ENCODE assay signal across 9 cellular contexts in genomic region chr5:32170303-32171170, GRCh38. TPM values are rescaled to one million over a fixed set of nuclear protein-coding genes. Genes with fewer than 3 reads are reported as not detected.
A peak's percentile ranks its signal among the peaks of the same experiment; 100 is the strongest.
DNase-seq lines count a peak whose midpoint lies in the region; ATAC-seq and TF ChIP-seq lines count a peak whose summit lies in the region.
"Had no signal": no experiment of that assay in that cellular context is flagged by ENCODE, and none has a peak within 500 bp of the region (broad histone marks: within the 10 kb centered on the region; RNA-seq: fewer than 3 reads in every experiment).

No MANE protein-coding gene starts in this region.

- peak overlapping the region; percentile 9 for H3K4me3 ChIP-seq in A673 (ENCODE audit: low read depth, low read length, poor library complexity, severe bottlenecking)

- H3K27me3 ChIP-seq in A673 (replicated peaks; ENCODE audit: insufficient read depth, low read depth, low read length, poor library complexity), result no peaks in the 10 kb centered on the region

- intact Hi-C loops in A673 (cut with micrococcal nuclease; ENCODE audit: unreplicated experiment), result loop anchor here (5.0 kb wide), 1 partner anchor 48 kb away; no protein-coding TSS in a partner anchor

- no peaks in the 10 kb centered on the region for H3K27me3 Mint-ChIP-seq in activated CD8-positive, alpha-beta T cell treated with anti-CD3 and anti-CD28 coated beads, Interleukin-2, amount 10 ng/mL, durations not matched to agents 7 days and 5 days (ENCODE audit: low read depth)
- H3K27me3 Mint-ChIP-seq in immature natural killer cell (ENCODE audit: low read depth in 3 of 3), result peaks cover 3 to 17% (median 15%) of the 10 kb centered on the region in 3 donors

- DNase-seq in A673 (ENCODE audit: low spot score) (peak; percentile 42), GM03348 (ENCODE audit: low spot score) (peak; percentile 59), immature natural killer cell (no peak), NOMO-1 (lab: John Stamatoyannopoulos, UW; ENCODE audit: unreplicated experiment in 2 of 2) (no peak), RKO (ENCODE audit: low spot score) (no peak), NCI-H345 (lab: John Stamatoyannopoulos, UW) (no peak)
- no peak for DNase-seq in activated CD8-positive, alpha-beta T cell treated with anti-CD3 and anti-CD28 coated beads, Interleukin-2, amount 10 ng/mL, durations not matched to agents 7 days and 5 days
- DNase-seq: left colon had no signal

- H3K9me3 Mint-ChIP-seq in activated CD8-positive, alpha-beta T cell treated with anti-CD3 and anti-CD28 coated beads, Interleukin-2, amount 10 ng/mL, durations not matched to agents 7 days and 5 days (ENCODE audit: insufficient read depth), result no peaks in the 10 kb centered on the region
- no peaks in the 10 kb centered on the region for H3K9me3 Mint-ChIP-seq in immature natural killer cell

- H3K36me3 ChIP-seq in A673 (ENCODE audit: insufficient read depth, low read length, poor library complexity, severe bottlenecking), result peaks cover 56% of the 10 kb centered on the region

- POLR2A ChIA-PET in A673 (lab: Charles Lee; ENCODE audit: low non-redundant PET), result interaction anchor here (0.6 kb wide), 1 partner anchor 519 kb away, joined by 3 read pairs; no protein-coding TSS in a partner anchor
- POLR2A ChIA-PET in activated CD8-positive, alpha-beta T cell treated with anti-CD3 and anti-CD28 coated beads, Interleukin-2, amount 10 ng/mL, durations not matched to agents 7 days and 5 days (lab: Charles Lee), result interaction anchor here (0.6 kb wide), 1 partner anchor 41 kb away, joined by 6 read pairs; no protein-coding TSS in a partner anchor

- H3K9me3 ChIP-seq in A673 (ENCODE audit: low read depth, low read length, poor library complexity, severe bottlenecking), result no peaks in the 10 kb centered on the region

- BruUV-seq in A673 (replicated peaks; lab: Mats Ljungman, UMichigan), result no TSS peak

- peak overlapping the region; percentile 49 for H3K27ac ChIP-seq in A673 (ENCODE audit: low read depth, low read length, poor library complexity, severe bottlenecking)

- H3K4me1 ChIP-seq in A673 (ENCODE audit: insufficient read depth, low read length, poor library complexity, severe bottlenecking), result peaks cover 22% of the 10 kb centered on the region

- ATAC-seq in activated CD8-positive, alpha-beta T cell treated with anti-CD3 and anti-CD28 coated beads, Interleukin-2, amount 10 ng/mL, durations not matched to agents 7 days and 5 days, result no peak
- ATAC-seq in GM18502 (IDR thresholded peaks at IDR 0.05; ENCODE audit: poor library complexity, unreplicated experiment), result no peak
- ATAC-seq: left colon had no signal

- peak overlapping the region; percentile 28 for H3K4me3 Mint-ChIP-seq in activated CD8-positive, alpha-beta T cell treated with anti-CD3 and anti-CD28 coated beads, Interleukin-2, amount 10 ng/mL, durations not matched to agents 7 days and 5 days
- H3K4me3 Mint-ChIP-seq in immature natural killer cell, result peak overlapping the region; percentile 2 to 63 (median 31)

- H3K27ac Mint-ChIP-seq in activated CD8-positive, alpha-beta T cell treated with anti-CD3 and anti-CD28 coated beads, Interleukin-2, amount 10 ng/mL, durations not matched to agents 7 days and 5 days, result no peak overlapping the region
- H3K27ac Mint-ChIP-seq in immature natural killer cell, result peak overlapping the region; percentile 49 to 95 (median 76)

- peaks cover 65% of the 10 kb centered on the region for H3K36me3 Mint-ChIP-seq in activated CD8-positive, alpha-beta T cell treated with anti-CD3 and anti-CD28 coated beads, Interleukin-2, amount 10 ng/mL, durations not matched to agents 7 days and 5 days (ENCODE audit: low read depth)
- peaks cover 8 to 24% (median 22%) of the 10 kb centered on the region in 3 donors for H3K36me3 Mint-ChIP-seq in immature natural killer cell

- peaks cover 36% of the 10 kb centered on the region for H3K4me1 Mint-ChIP-seq in activated CD8-positive, alpha-beta T cell treated with anti-CD3 and anti-CD28 coated beads, Interleukin-2, amount 10 ng/mL, durations not matched to agents 7 days and 5 days (ENCODE audit: low read depth)
- peaks cover 54 to 69% of the 10 kb centered on the region in 2 donors for H3K4me1 Mint-ChIP-seq in immature natural killer cell

- CTCF ChIA-PET in A673 (lab: Charles Lee), result interaction anchor here (0.6 to 0.7 kb wide), 2 partner anchors 39 to 43 kb away, joined by 3 read pairs; no protein-coding TSS in a partner anchor
- CTCF ChIA-PET in activated CD8-positive, alpha-beta T cell treated with anti-CD3 and anti-CD28 coated beads, Interleukin-2, amount 10 ng/mL, durations not matched to agents 7 days and 5 days (lab: Charles Lee), result interaction anchor here (2.5 kb wide), 1 partner anchor 62 kb away, joined by 6 read pairs; no protein-coding TSS in a partner anchor

- no peak for TF ChIP-seq CTCF in A673 (conservative IDR thresholded peaks at IDR 0.05; ENCODE audit: low read depth, low read length)

RNA-seq across cellular contexts. Expression of gene GOLPH3, which starts 3.6 kb away (rescaled TPM):
- 64.6 and 65.0 TPM in 2 replicates for total RNA-seq in A673 (2021)
- total RNA-seq in activated CD8-positive, alpha-beta T cell treated with anti-CD3 and anti-CD28 coated beads, Interleukin-2, amount 10 ng/mL, durations not matched to agents 7 days and 5 days, result 10 to 100 TPM; 70.7 to 73.7 TPM
- polyA plus RNA-seq in immature natural killer cell, result 100 to 1,000 TPM; 109 to 128 (median 125) TPM

Comparison
In these comparisons a context has a peak if more than half of its experiments do, and no peak if none do; other contexts are left out.
1. DNase-seq: peak in A673 (single experiment) and GM03348 (single experiment); none in activated CD8-positive, alpha-beta T cell treated with anti-CD3 and anti-CD28 coated beads, Interleukin-2, amount 10 ng/mL, durations not matched to agents 7 days and 5 days (single experiment), immature natural killer cell (0 of 3), NOMO-1 (0 of 2), RKO (single experiment) and NCI-H345 (single experiment).